1 cellular context compared by ENCODE assay signal in the genomic region with DNA sequence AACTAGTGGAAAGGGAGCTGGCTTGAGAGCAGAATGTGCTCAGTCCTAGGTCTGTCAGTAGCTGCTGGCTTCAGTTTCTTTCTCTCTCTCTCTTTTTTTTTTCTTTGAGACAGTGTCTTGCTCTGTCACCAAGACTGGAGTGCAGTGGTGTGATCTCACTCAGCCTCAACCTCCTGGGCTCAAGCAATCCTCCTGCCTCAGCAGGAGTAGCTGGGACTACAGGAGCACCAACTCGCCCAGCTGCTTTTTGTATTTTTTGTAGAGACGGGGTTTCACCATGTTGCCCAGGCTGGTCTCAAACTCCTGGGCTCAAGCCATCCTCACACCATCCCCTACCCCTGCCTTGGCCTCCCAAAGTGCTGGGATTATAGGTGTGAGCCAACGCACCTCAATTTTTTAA.
TF ChIP-seq lines count a peak whose summit lies in the region.

No MANE protein-coding gene starts in this region.

TF ChIP-seq in HepG2, 621 proteins besides CTCF, POLR2A, EP300 and RAD21:
- TF ChIP-seq IRX3 (CRISPR knock-in tag; IDR thresholded peaks at IDR 0.05; ENCODE audit: borderline replicate concordance, low read depth): 0 out of 2 replicates have a peak, but pooled peaks have one; percentile 16
- 0 out of 2 replicates have a peak, but pooled peaks have one; percentile 15 for TF ChIP-seq ZNF530 (CRISPR knock-in tag; IDR thresholded peaks at IDR 0.05; ENCODE audit: low read depth)
